8 cellular contexts compared by ENCODE assay signal in genomic region chr1:117735045-117735992, GRCh38.
DNase-seq lines count a peak whose midpoint lies in the region; ATAC-seq, FAIRE-seq and TF ChIP-seq lines count a peak whose summit lies in the region.

No MANE protein-coding gene starts in this region.

- H3K27ac ChIP-seq in upper lobe of right lung, result peak overlapping the region; percentile 40

- intact Hi-C loops in upper lobe of right lung (cut with DNase I), result no loop called here

- peak; percentile 79 for ATAC-seq in GM21723 (IDR thresholded peaks at IDR 0.05; ENCODE audit: unreplicated experiment)
- peak; percentile 74 for ATAC-seq in upper lobe of right lung
- ATAC-seq in GM21526 (IDR thresholded peaks at IDR 0.05; ENCODE audit: low FRiP score, unreplicated experiment), result no peak

- H3K9me3 ChIP-seq in upper lobe of right lung, result no peaks in the 10 kb centered on the region

- POLR2A ChIA-PET in BJ (lab: Charles Lee), result no interaction called here

- TF ChIP-seq CTCF in BJ (IDR thresholded peaks at IDR 0.05; ENCODE audit: insufficient read depth, low read depth, low read length) (no peak), bronchial epithelial cell (IDR thresholded peaks at IDR 0.05; ENCODE audit: insufficient read depth, low read length, severe bottlenecking) (no peak), upper lobe of right lung (IDR thresholded peaks at IDR 0.05) (no peak)

- H3K27me3 ChIP-seq in BJ (ENCODE audit: control insufficient read depth, insufficient read depth, low read length), result no peaks in the 10 kb centered on the region; the same call in 1 of the 2 replicates
- H3K27me3 ChIP-seq in bronchial epithelial cell (ENCODE audit: control insufficient read depth, insufficient read depth, low read length), result no peaks in the 10 kb centered on the region
- H3K27me3 ChIP-seq in upper lobe of right lung, result no peaks in the 10 kb centered on the region

- no peaks in the 10 kb centered on the region for H3K4me1 ChIP-seq in upper lobe of right lung

- DNase-seq in BJ (ENCODE audit: low read depth) (peak; percentile 18), RPMI7951 (ENCODE audit: low read depth) (peak; percentile 72), bronchial epithelial cell (ENCODE audit: low read depth) (peak; percentile 56), lung microvascular endothelial cell (ENCODE audit: low read depth in 2 of 2) (peak; percentile 67 to 75), upper lobe of right lung (no peak), cerebellum (ENCODE audit: low spot score) (no peak)

- FAIRE-seq in bronchial epithelial cell (lab: Jason Lieb, UNC), result no peak

- H3K4me3 ChIP-seq in BJ (ENCODE audit: low read depth, low read length), result peak overlapping the region; percentile 20
- H3K4me3 ChIP-seq in bronchial epithelial cell (ENCODE audit: low read depth, low read length), result peak overlapping the region; percentile 16
- peak overlapping the region; percentile 30 for H3K4me3 ChIP-seq in upper lobe of right lung

- CTCF ChIA-PET in BJ (lab: Yijun Ruan, JAX), result interaction anchor here (0.7 to 2.1 kb wide), 2 partner anchors 13 to 19 kb away, joined by 3 to 7 read pairs; no protein-coding TSS in a partner anchor

- no peaks in the 10 kb centered on the region for H3K36me3 ChIP-seq in BJ (ENCODE audit: control insufficient read depth, insufficient read depth, low read length)
- H3K36me3 ChIP-seq in bronchial epithelial cell (ENCODE audit: control insufficient read depth, insufficient read depth, low read length), result no peaks in the 10 kb centered on the region
- no peaks in the 10 kb centered on the region for H3K36me3 ChIP-seq in upper lobe of right lung

Comparison
In these comparisons a context has a peak if more than half of its experiments do, and no peak if none do; other contexts are left out.
1. DNase-seq: peak in BJ (single experiment), RPMI7951 (single experiment), bronchial epithelial cell (single experiment) and lung microvascular endothelial cell (2 of 2); none in upper lobe of right lung (single experiment) and cerebellum (single experiment).
2. Peak in every context shown above with its lines, with median percentiles within 50 percentile points of each other: H3K4me3 ChIP-seq.